Comparison of ENCODE assay signal across 8 cellular contexts in genomic region chr15:33132722-33133345, GRCh38.
DNase-seq lines count a peak whose midpoint lies in the region; ATAC-seq, FAIRE-seq and TF ChIP-seq lines count a peak whose summit lies in the region.

No MANE protein-coding gene starts in this region.

- H3K79me2 ChIP-seq in mesendoderm (ENCODE audit: control insufficient read depth, insufficient read depth, low read length), result no peaks in the 10 kb centered on the region

- H3K56ac ChIP-seq in mesendoderm (ENCODE audit: low read length), result no peak overlapping the region

- intact Hi-C loops in colonic mucosa (cut with DNase I), result loop anchor here (2.0 to 5.0 kb wide), 2 partner anchors 44 to 111 kb away; no protein-coding TSS in a partner anchor

- no peak for ATAC-seq in HG03354 (IDR thresholded peaks at IDR 0.05; ENCODE audit: poor library complexity, severe bottlenecking, unreplicated experiment)

- no peaks in the 10 kb centered on the region for H3K27me3 ChIP-seq in NT2/D1 (ENCODE audit: insufficient read depth, insufficient read length)
- no peaks in the 10 kb centered on the region for H3K27me3 ChIP-seq in colonic mucosa
- no peaks in the 10 kb centered on the region for H3K27me3 ChIP-seq in mesendoderm (ENCODE audit: insufficient read depth, low read length, poor library complexity)

- H3K27ac ChIP-seq in colonic mucosa, result no peak overlapping the region
- H3K27ac ChIP-seq in mesendoderm (ENCODE audit: low read depth, low read length), result no peak overlapping the region

- H3K9ac ChIP-seq in NT2/D1 (ENCODE audit: insufficient read length, low read depth) (no peak overlapping the region), colonic mucosa (ENCODE audit: low read depth in 2 of 2, low read length in 2 of 2) (no peak overlapping the region), mesendoderm (ENCODE audit: low read length) (no peak overlapping the region)

- no peak overlapping the region for H3K23ac ChIP-seq in mesendoderm (ENCODE audit: low read length)

- H2BK120ac ChIP-seq in mesendoderm (ENCODE audit: low read depth, low read length), result no peak overlapping the region

- H2BK15ac ChIP-seq in mesendoderm (replicated peaks; ENCODE audit: low read depth), result no peak overlapping the region

- H3K36me3 ChIP-seq in NT2/D1 (ENCODE audit: insufficient read depth, insufficient read length, low read length), result no peaks in the 10 kb centered on the region
- no peaks in the 10 kb centered on the region for H3K36me3 ChIP-seq in colonic mucosa
- H3K36me3 ChIP-seq in mesendoderm (ENCODE audit: control insufficient read depth, insufficient read depth, low read length), result no peaks in the 10 kb centered on the region

- no peak overlapping the region for H4K5ac ChIP-seq in mesendoderm (ENCODE audit: low read length)

- DNase-seq in CD1c-positive myeloid dendritic cell (ENCODE audit: extremely low spot score) (peak; percentile 52), H54 (ENCODE audit: insufficient read length, low spot score) (peak; percentile 43), NT2/D1 (ENCODE audit: low read depth, low spot score) (peak; percentile 59), colonic mucosa (peak; percentile 63), mesendoderm (peak; percentile 82), NCI-H1694 (lab: John Stamatoyannopoulos, UW) (no peak), NOMO-1 treated with dmso at 0.1 percent for 144 hours (lab: John Stamatoyannopoulos, UW; ENCODE audit: unreplicated experiment) (no peak)

- TF ChIP-seq POLR2A in H54 (IDR thresholded peaks at IDR 0.05; ENCODE audit: low read depth, low read length), result no peak

- H2BK5ac ChIP-seq in mesendoderm (ENCODE audit: low read length), result no peak overlapping the region

- no peak overlapping the region for H3K18ac ChIP-seq in mesendoderm (ENCODE audit: low read length)

- H3K9me3 ChIP-seq in NT2/D1 (ENCODE audit: insufficient read depth, low read length) (0 out of 2 replicates have a peak, but pooled peaks cover 6% of the 10 kb centered on the region), colonic mucosa (no peaks in the 10 kb centered on the region)

- no peak overlapping the region for H3K4me2 ChIP-seq in mesendoderm (ENCODE audit: low read length)

- no peak overlapping the region for H2AK5ac ChIP-seq in mesendoderm (ENCODE audit: low read length)

- whole genome bisulfite sequencing in mesendoderm (ENCODE audit: extremely low coverage, insufficient coverage, low lambda C conversion rate), result no CpG with 5 or more reads among the region's 3 CpGs

- H3K4me3 ChIP-seq in NT2/D1 (ENCODE audit: insufficient read length, low read depth) (no peak overlapping the region), colonic mucosa (no peak overlapping the region), mesendoderm (ENCODE audit: low read length) (no peak overlapping the region)

- no peaks in the 10 kb centered on the region for H3K4me1 ChIP-seq in NT2/D1 (ENCODE audit: insufficient read depth, insufficient read length)
- H3K4me1 ChIP-seq in colonic mucosa, result no peaks in the 10 kb centered on the region
- no peaks in the 10 kb centered on the region for H3K4me1 ChIP-seq in mesendoderm (ENCODE audit: control insufficient read depth, low read depth, low read length)

- peak; percentile 43 for FAIRE-seq in H54 (lab: Jason Lieb, UNC)

- H3K4ac ChIP-seq in mesendoderm (ENCODE audit: low read depth, low read length), result no peak overlapping the region

- H3K79me1 ChIP-seq in mesendoderm (ENCODE audit: low read length), result no peaks in the 10 kb centered on the region

- peak; percentile 58 for TF ChIP-seq CTCF in colonic mucosa (IDR thresholded peaks at IDR 0.05)

- H4K8ac ChIP-seq in mesendoderm (ENCODE audit: low read depth, low read length), result no peak overlapping the region

Comparison
In these comparisons a context has a peak if more than half of its experiments do, and no peak if none do; other contexts are left out.
1. DNase-seq: peak in CD1c-positive myeloid dendritic cell (single experiment), H54 (single experiment), NT2/D1 (single experiment), colonic mucosa (single experiment) and mesendoderm (single experiment); none in NCI-H1694 (single experiment) and NOMO-1 treated with dmso at 0.1 percent for 144 hours (single experiment).